Comparison of ENCODE assay signal across 8 cellular contexts in genomic region chr6:2765896-2766766, GRCh38.
DNase-seq lines count a peak whose midpoint lies in the region; ATAC-seq and TF ChIP-seq lines count a peak whose summit lies in the region.

No MANE protein-coding gene starts in this region.

- DNase-seq in AG20443 (ENCODE audit: low spot score) (peak; percentile 80), RWPE2 (ENCODE audit: low spot score) (no peak), astrocyte of the spinal cord (ENCODE audit: low read depth, low spot score) (peak; percentile 42), pons (ENCODE audit: low spot score) (no peak)
- peak in 2 of 3 donors; percentile 13 to 43 for DNase-seq in stimulated activated CD4-positive, alpha-beta T cell treated with anti-CD3 and anti-CD28 coated beads, Interleukin-12 subunit alpha, Interleukin-12 subunit beta, amount 100 ng/mL, for 48 hours (ENCODE audit: low read depth in 2 of 3, low spot score in 1 of 3)

- no peak for TF ChIP-seq CTCF in RWPE2 (IDR thresholded peaks at IDR 0.05; ENCODE audit: poor library complexity, severe bottlenecking)
- TF ChIP-seq CTCF in astrocyte of the spinal cord (IDR thresholded peaks at IDR 0.05; ENCODE audit: low read depth, low read length), result no peak

- peak overlapping the region; percentile 83; the same call in 1 of the 2 replicates for H3K9ac ChIP-seq in iPS-20b (ENCODE audit: low read depth, low read length)

- H3K9me3 ChIP-seq in RWPE2 (ENCODE audit: severe bottlenecking) (no peaks in the 10 kb centered on the region), iPS-20b (ENCODE audit: insufficient read depth, low read depth, low read length) (no peaks in the 10 kb centered on the region)

- ATAC-seq in GM18867 (IDR thresholded peaks at IDR 0.05; ENCODE audit: unreplicated experiment) (peak; percentile 25), HG03064 (IDR thresholded peaks at IDR 0.05; ENCODE audit: low read depth, unreplicated experiment) (peak; percentile 10), RWPE2 (ENCODE audit: low read depth) (peak; percentile 4; the same call in 2 of the 3 replicates)

- no peaks in the 10 kb centered on the region for H3K27me3 ChIP-seq in RWPE2 (ENCODE audit: insufficient read depth, poor library complexity, severe bottlenecking)
- no peaks in the 10 kb centered on the region for H3K27me3 ChIP-seq in iPS-20b (ENCODE audit: insufficient read depth, low read length)

- H3K36me3 ChIP-seq in RWPE2 (ENCODE audit: low read depth) (peaks cover 35% of the 10 kb centered on the region), iPS-20b (ENCODE audit: insufficient read depth, low read depth, low read length) (peaks cover 11% of the 10 kb centered on the region; the same call in 1 of the 2 replicates)

- peak overlapping the region; percentile 91 for H3K4me3 ChIP-seq in RWPE2 (ENCODE audit: severe bottlenecking)
- H3K4me3 ChIP-seq in astrocyte of the spinal cord (ENCODE audit: low read depth, low read length), result peak overlapping the region; percentile 79
- peak overlapping the region; percentile 93 for H3K4me3 ChIP-seq in iPS-20b (ENCODE audit: low read length)

- in situ Hi-C loops in astrocyte of the spinal cord (cut with HindIII; ENCODE audit: low sequenced_read_pairs), result no loop called here

- H3K27ac ChIP-seq in RWPE2 (ENCODE audit: poor library complexity, severe bottlenecking), result peak overlapping the region; percentile 77
- H3K27ac ChIP-seq in iPS-20b (ENCODE audit: low read length), result no peak overlapping the region

- peaks cover 13% of the 10 kb centered on the region for H3K4me1 ChIP-seq in RWPE2 (ENCODE audit: insufficient read depth, poor library complexity, severe bottlenecking)
- H3K4me1 ChIP-seq in iPS-20b (ENCODE audit: insufficient read depth, low read length), result peaks cover 21% of the 10 kb centered on the region; the same call in 1 of the 2 replicates

Comparison
In these comparisons a context has a peak if more than half of its experiments do, and no peak if none do; other contexts are left out.
1. DNase-seq: peak in AG20443 (single experiment), astrocyte of the spinal cord (single experiment) and stimulated activated CD4-positive, alpha-beta T cell treated with anti-CD3 and anti-CD28 coated beads, Interleukin-12 subunit alpha, Interleukin-12 subunit beta, amount 100 ng/mL, for 48 hours (2 of 3); none in RWPE2 (single experiment) and pons (single experiment).
2. Peak in every context shown above with its lines, with median percentiles within 50 percentile points of each other: ATAC-seq and H3K4me3 ChIP-seq.